ENCODE assay signal across 1 cellular context in genomic region chr2:218395826-218396687, GRCh38.
TF ChIP-seq lines count a peak whose summit lies in the region.

No MANE protein-coding gene starts in this region.

TF ChIP-seq in A549, 52 proteins besides CTCF, POLR2A, EP300 and RAD21 (continued from another document):
- TF ChIP-seq, protein P1, sequence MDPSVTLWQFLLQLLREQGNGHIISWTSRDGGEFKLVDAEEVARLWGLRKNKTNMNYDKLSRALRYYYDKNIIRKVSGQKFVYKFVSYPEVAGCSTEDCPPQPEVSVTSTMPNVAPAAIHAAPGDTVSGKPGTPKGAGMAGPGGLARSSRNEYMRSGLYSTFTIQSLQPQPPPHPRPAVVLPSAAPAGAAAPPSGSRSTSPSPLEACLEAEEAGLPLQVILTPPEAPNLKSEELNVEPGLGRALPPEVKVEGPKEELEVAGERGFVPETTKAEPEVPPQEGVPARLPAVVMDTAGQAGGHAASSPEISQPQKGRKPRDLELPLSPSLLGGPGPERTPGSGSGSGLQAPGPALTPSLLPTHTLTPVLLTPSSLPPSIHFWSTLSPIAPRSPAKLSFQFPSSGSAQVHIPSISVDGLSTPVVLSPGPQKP (IDR thresholded peaks at IDR 0.05; ENCODE audit: low read depth, low read length): no peak
- peak; percentile 97 for TF ChIP-seq JUN (IDR thresholded peaks at IDR 0.05)
- peak; percentile 91 for TF ChIP-seq SMC3 (IDR thresholded peaks at IDR 0.05)
- peak; percentile 38; the same call in 1 of the 2 replicates for TF ChIP-seq KDM1A (IDR thresholded peaks at IDR 0.05; ENCODE audit: low read depth)
- TF ChIP-seq E2F6 (IDR thresholded peaks at IDR 0.05; ENCODE audit: borderline replicate concordance, low read depth): peak; percentile 51; the same call in 1 of the 2 replicates
- 0 out of 2 replicates have a peak, but pooled peaks have one; percentile 28 for TF ChIP-seq HEYL (CRISPR knock-in tag; IDR thresholded peaks at IDR 0.05)
- TF ChIP-seq MAFK (IDR thresholded peaks at IDR 0.05; ENCODE audit: partially characterized antibody): no peak
- TF ChIP-seq FOSL2 (IDR thresholded peaks at IDR 0.05): no peak
- peak; percentile 3; the same call in 1 of the 2 replicates for TF ChIP-seq FOSL2 (CRISPR knock-in tag; IDR thresholded peaks at IDR 0.05)
- 0 out of 2 replicates have a peak, but pooled peaks have one; percentile 4 for TF ChIP-seq ESRRA (IDR thresholded peaks at IDR 0.05; ENCODE audit: borderline replicate concordance, low read length)
TF ChIP-seq in A549: peak in this region for 13.
